ENCODE assay signal across 1 cellular context in genomic region chr2:219540784-219541504, GRCh38.
TF ChIP-seq lines count a peak whose summit lies in the region.

No MANE protein-coding gene starts in this region.

TF ChIP-seq in H1, 55 proteins besides CTCF, POLR2A, EP300 and RAD21:
- TF ChIP-seq BRCA1 (IDR thresholded peaks at IDR 0.05; ENCODE audit: low read depth, low read length) (no peak), GTF2F1 (IDR thresholded peaks at IDR 0.05; ENCODE audit: borderline replicate concordance, low read depth, low read length) (no peak), CHD1 (IDR thresholded peaks at IDR 0.05; ENCODE audit: low read depth, low read length) (no peak), ATF2 (IDR thresholded peaks at IDR 0.05; ENCODE audit: low read length) (no peak), CBX8 (IDR thresholded peaks at IDR 0.05; ENCODE audit: borderline replicate concordance, low read depth, low read length) (no peak), CEBPB (IDR thresholded peaks at IDR 0.05; ENCODE audit: low read depth, low read length) (no peak), EGR1 (IDR thresholded peaks at IDR 0.05; ENCODE audit: borderline replicate concordance, low read depth, low read length) (no peak)
